Comparison of ENCODE assay signal across 1 cellular context in the genomic region with DNA sequence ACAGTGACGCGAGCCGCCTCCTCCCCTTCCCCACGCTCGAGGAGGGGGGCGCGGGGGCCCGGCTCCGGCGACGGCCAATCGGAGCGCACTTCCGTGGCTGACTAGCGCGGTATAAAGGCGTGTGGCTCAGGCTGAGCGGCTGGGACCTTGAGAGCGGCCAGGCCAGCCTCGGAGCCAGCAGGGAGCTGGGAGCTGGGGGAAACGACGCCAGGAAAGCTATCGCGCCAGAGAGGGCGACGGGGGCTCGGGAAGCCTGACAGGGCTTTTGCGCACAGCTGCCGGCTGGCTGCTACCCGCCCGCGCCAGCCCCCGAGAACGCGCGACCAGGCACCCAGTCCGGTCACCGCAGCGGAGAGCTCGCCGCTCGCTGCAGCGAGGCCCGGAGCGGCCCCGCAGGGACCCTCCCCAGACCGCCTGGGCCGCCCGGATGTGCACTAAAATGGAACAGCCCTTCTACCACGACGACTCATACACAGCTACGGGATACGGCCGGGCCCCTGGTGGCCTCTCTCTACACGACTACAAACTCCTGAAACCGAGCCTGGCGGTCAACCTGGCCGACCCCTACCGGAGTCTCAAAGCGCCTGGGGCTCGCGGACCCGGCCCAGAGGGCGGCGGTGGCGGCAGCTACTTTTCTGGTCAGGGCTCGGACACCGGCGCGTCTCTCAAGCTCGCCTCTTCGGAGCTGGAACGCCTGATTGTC.
TF ChIP-seq lines count a peak whose summit lies in the region.

Gene JUNB (plus strand): TSS at position 142 of the 703 bp plus-strand sequence. CDS start 286 bp downstream, at position 428.

TF ChIP-seq in A549, 52 proteins besides CTCF, POLR2A, EP300 and RAD21 (continued from another document):
- TF ChIP-seq BCL3 (IDR thresholded peaks at IDR 0.05) (peak; percentile 97), TFCP2L1 (CRISPR knock-in tag; IDR thresholded peaks at IDR 0.05) (peak; percentile 96), POLR2AphosphoS2 (conservative IDR thresholded peaks at IDR 0.05; ENCODE audit: low read length) (peak; percentile 67; the same call in 1 of the 2 replicates), HOXB5 (CRISPR knock-in tag; IDR thresholded peaks at IDR 0.05) (peak; percentile 39; the same call in 1 of the 2 replicates), MAZ (IDR thresholded peaks at IDR 0.05; ENCODE audit: borderline replicate concordance, low read depth, low read length) (peak; percentile 85), CHD2 (IDR thresholded peaks at IDR 0.05; ENCODE audit: low read length, partially characterized antibody) (peak; percentile 39), MAFK (IDR thresholded peaks at IDR 0.05; ENCODE audit: partially characterized antibody) (no peak), FOSL2 (IDR thresholded peaks at IDR 0.05) (no peak), FOSL2 (CRISPR knock-in tag; IDR thresholded peaks at IDR 0.05) (peak; percentile 43), MYC (IDR thresholded peaks at IDR 0.05; ENCODE audit: borderline replicate concordance, low read length) (peak; percentile 52; the same call in 1 of the 2 replicates), RFX5 (IDR thresholded peaks at IDR 0.05) (no peak), RNF2 (IDR thresholded peaks at IDR 0.05; ENCODE audit: borderline replicate concordance, low read depth) (no peak), KDM5A (IDR thresholded peaks at IDR 0.05) (no peak), RARB (CRISPR knock-in tag; IDR thresholded peaks at IDR 0.05) (no peak)
- TF ChIP-seq, protein P1, sequence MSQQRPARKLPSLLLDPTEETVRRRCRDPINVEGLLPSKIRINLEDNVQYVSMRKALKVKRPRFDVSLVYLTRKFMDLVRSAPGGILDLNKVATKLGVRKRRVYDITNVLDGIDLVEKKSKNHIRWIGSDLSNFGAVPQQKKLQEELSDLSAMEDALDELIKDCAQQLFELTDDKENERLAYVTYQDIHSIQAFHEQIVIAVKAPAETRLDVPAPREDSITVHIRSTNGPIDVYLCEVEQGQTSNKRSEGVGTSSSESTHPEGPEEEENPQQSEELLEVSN (IDR thresholded peaks at IDR 0.05; ENCODE audit: borderline replicate concordance, low read depth), result no peak; the same call in 1 of the 2 replicates
